In genomic region chr10:17787087-17787942, GRCh38 we compare ENCODE assay signal across 9 cellular contexts. TPM values are rescaled to one million over a fixed set of nuclear protein-coding genes. Genes with fewer than 3 reads are reported as not detected.
A peak's percentile ranks its signal among the peaks of the same experiment; 100 is the strongest.
DNase-seq lines count a peak whose midpoint lies in the region; ATAC-seq, FAIRE-seq and TF ChIP-seq lines count a peak whose summit lies in the region.
"Had no signal": no experiment of that assay in that cellular context is flagged by ENCODE, and none has a peak within 500 bp of the region (broad histone marks: within the 10 kb centered on the region; RNA-seq: fewer than 3 reads in every experiment).

No MANE protein-coding gene starts in this region.

- no peak for DNase-seq in Right ventricle myocardium inferior (ENCODE audit: missing footprints)
- no peak for DNase-seq in left ventricle myocardium inferior
- no peak for DNase-seq in K562 (ENCODE audit: extremely low read depth in 1 of 4, low spot score in 3 of 4)
- DNase-seq in iPS-NIHi7 (ENCODE audit: extremely low spot score), result peak; percentile 39
- peak; percentile 79 for DNase-seq in urothelium cell line (ENCODE audit: low spot score)
- DNase-seq in activated T-cell treated with anti-CD3 and anti-CD28 coated beads for 4 hours, result no peak
- DNase-seq in SIG-M5 (lab: John Stamatoyannopoulos, UW), result no peak
- DNase-seq: AML-193 had no signal

- CTCF ChIA-PET in K562 (lab: Yijun Ruan, JAX; ENCODE audit: low intra/inter-chr PET ratio), result no interaction called here

- POLR2A ChIA-PET in K562 (lab: Yijun Ruan, JAX), result interaction anchor here (0.5 to 0.8 kb wide), 2 partner anchors 26 to 127 kb away, joined by 3 read pairs; no protein-coding TSS in a partner anchor

- H3K27me3 ChIP-seq in left ventricle myocardium inferior (ENCODE audit: low read depth) (no peaks in the 10 kb centered on the region), K562 (ENCODE audit: control insufficient read depth in 2 of 2, insufficient read depth in 2 of 2, low read length in 2 of 2) (peaks cover 0 to 3% of the 10 kb centered on the region in 2 experiments; a peak in 1 of 5 replicates)

- no peaks in the 10 kb centered on the region for H4K20me1 ChIP-seq in K562 (replicated peaks; ENCODE audit: control insufficient read depth, insufficient read depth, low read length)

- ATAC-seq in Right ventricle myocardium inferior (peak; percentile 9), K562 (peak; percentile 65; the same call in 2 of the 3 replicates), HG02678 (IDR thresholded peaks at IDR 0.05; ENCODE audit: unreplicated experiment) (no peak)

- no peak for FAIRE-seq in K562 (lab: Jason Lieb, UNC)
- FAIRE-seq in urothelium cell line (lab: Jason Lieb, UNC), result no peak

- no peak overlapping the region for H2AFZ ChIP-seq in K562 (ENCODE audit: low read depth, low read length)

- no peaks in the 10 kb centered on the region for H3K9me1 ChIP-seq in K562 (ENCODE audit: control insufficient read depth, insufficient read depth, low read length)

- BruUV-seq in K562 (replicated peaks; lab: Mats Ljungman, UMichigan), result no TSS peak

- no peak for TF ChIP-seq POLR2A in K562 (conservative IDR thresholded peaks at IDR 0.05)

- no peak for TF ChIP-seq EP300 in K562 (IDR thresholded peaks at IDR 0.05; ENCODE audit: low read length)

- H3K9me3 ChIP-seq in left ventricle myocardium inferior (replicated peaks), result no peaks in the 10 kb centered on the region
- H3K9me3 ChIP-seq in K562 (replicated peaks; ENCODE audit: control insufficient read depth, insufficient read depth, low read depth, low read length), result no peaks in the 10 kb centered on the region

- TF ChIP-seq CTCF in left ventricle myocardium inferior (IDR thresholded peaks at IDR 0.05; ENCODE audit: borderline replicate concordance) (no peak), K562 (IDR thresholded peaks at IDR 0.05 in 2 of 3, conservative IDR thresholded peaks at IDR 0.05 in 1 of 3; ENCODE audit: insufficient read depth in 2 of 3, low read depth in 1 of 3, low read length in 3 of 3) (no peak)

- intact Hi-C loops in Right ventricle myocardium inferior (cut with DNase I) (no loop called here), left ventricle myocardium inferior (cut with micrococcal nuclease) (no loop called here), K562 (cut with micrococcal nuclease) (no loop called here)

- peaks cover 11% of the 10 kb centered on the region for H3K4me1 ChIP-seq in left ventricle myocardium inferior
- H3K4me1 ChIP-seq in K562 (replicated peaks in 1 of 2; ENCODE audit: control insufficient read depth in 2 of 2, insufficient read depth in 2 of 2, low read length in 2 of 2), result peaks cover 8 to 10% of the 10 kb centered on the region in 2 experiments; a peak in 4 of 5 replicates

- in situ Hi-C loops in K562 (cut with MboI), result no loop called here

- H3K36me3 ChIP-seq in left ventricle myocardium inferior (no peaks in the 10 kb centered on the region), K562 (ENCODE audit: control insufficient read depth, insufficient read depth, low read length) (no peaks in the 10 kb centered on the region)

- H3K4me2 ChIP-seq in K562 (ENCODE audit: insufficient read depth, low read length), result no peak overlapping the region

- no peak overlapping the region for H3K4me3 ChIP-seq in left ventricle myocardium inferior
- H3K4me3 ChIP-seq in K562, result no peak overlapping the region

- no peak overlapping the region for H3K27ac ChIP-seq in left ventricle myocardium inferior (replicated peaks)
- H3K27ac ChIP-seq in K562 (ENCODE audit: extremely low read depth, low read depth, low read length), result no peak overlapping the region

- TF ChIP-seq RAD21 in K562 (CRISPR knock-in tag; conservative IDR thresholded peaks at IDR 0.05 in 1 of 2, IDR thresholded peaks at IDR 0.05 in 1 of 2), result no peak

- H3K79me2 ChIP-seq in K562 (ENCODE audit: control insufficient read depth, insufficient read depth, low read length), result no peaks in the 10 kb centered on the region

- H3K9ac ChIP-seq in K562 (ENCODE audit: insufficient read depth in 1 of 2, low read depth in 2 of 2, low read length in 2 of 2), result peak overlapping the region in 1 of 2 experiments; percentile 52; a peak in 1 of 4 replicates

- 21% methylated on average over 13 of the region's 13 CpGs for WGBS in K562 (ENCODE audit: insufficient coverage, low coverage, missing lambda C conversion rate)

TF ChIP-seq in K562, 482 proteins besides CTCF, POLR2A, EP300 and RAD21 (continues in another document):
- TF ChIP-seq ZNF695 (CRISPR knock-in tag; IDR thresholded peaks at IDR 0.05) (no peak), C11orf30 (IDR thresholded peaks at IDR 0.05; ENCODE audit: low read depth) (0 out of 2 replicates have a peak, but pooled peaks have one; percentile 19), ATF3 (IDR thresholded peaks at IDR 0.05) (peak; percentile 56), ATF3 (CRISPR knock-in tag; conservative IDR thresholded peaks at IDR 0.05) (no peak), MAFK (IDR thresholded peaks at IDR 0.05; ENCODE audit: low read length) (peak; percentile 53), JUND (IDR thresholded peaks at IDR 0.05; ENCODE audit: borderline replicate concordance, low read depth, low read length) (no peak), JUND (tag; IDR thresholded peaks at IDR 0.05; ENCODE audit: borderline replicate concordance, low read depth, low read length) (0 out of 3 replicates have a peak, but pooled peaks have one; percentile 21), ZNF224 (CRISPR knock-in tag; IDR thresholded peaks at IDR 0.05) (no peak), HNRNPH1 (optimal IDR thresholded peaks at IDR 0.05; ENCODE audit: low read depth, low read length) (no peak)
- TF ChIP-seq, protein P1, sequence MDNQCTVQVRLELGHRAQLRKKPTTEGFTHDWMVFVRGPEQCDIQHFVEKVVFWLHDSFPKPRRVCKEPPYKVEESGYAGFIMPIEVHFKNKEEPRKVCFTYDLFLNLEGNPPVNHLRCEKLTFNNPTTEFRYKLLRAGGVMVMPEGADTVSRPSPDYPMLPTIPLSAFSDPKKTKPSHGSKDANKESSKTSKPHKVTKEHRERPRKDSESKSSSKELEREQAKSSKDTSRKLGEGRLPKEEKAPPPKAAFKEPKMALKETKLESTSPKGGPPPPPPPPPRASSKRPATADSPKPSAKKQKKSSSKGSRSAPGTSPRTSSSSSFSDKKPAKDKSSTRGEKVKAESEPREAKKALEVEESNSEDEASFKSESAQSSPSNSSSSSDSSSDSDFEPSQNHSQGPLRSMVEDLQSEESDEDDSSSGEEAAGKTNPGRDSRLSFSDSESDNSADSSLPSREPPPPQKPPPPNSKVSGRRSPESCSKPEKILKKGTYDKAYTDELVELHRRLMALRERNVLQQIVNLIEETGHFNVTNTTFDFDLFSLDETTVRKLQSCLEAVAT (IDR thresholded peaks at IDR 0.05), result peak in 1 of 2 experiments; percentile 95; a peak in 2 of 4 replicates

RNA-seq across cellular contexts. Expression of gene MRC1, which starts 21.8 kb away (rescaled TPM):
- 38.3 TPM for total RNA-seq in Right ventricle myocardium inferior
- 18.9 TPM for total RNA-seq in left ventricle myocardium inferior
- not detected in 2 replicates for total RNA-seq in K562 (2011; cell fraction: chromatin; rRNA removed; ENCODE audit: low replicate concordance)
- not detected in 2 replicates for total RNA-seq in K562 (2011; cell fraction: nucleolus; rRNA removed)
- not detected in 2 replicates for total RNA-seq in K562 (2011; cell fraction: nucleoplasm; rRNA removed)
- total RNA-seq in K562 (2014; rRNA removed), result 0.04 TPM in 1 of 2 replicates, not detected in the other
- total RNA-seq in K562 (2014; rRNA removed; fragmentation: Illumina TruSeq; extraction: Trizol), result 0.04 TPM in 1 of 2 replicates, not detected in the other
- total RNA-seq in K562 (2015; rRNA removed; fragmentation: Illumina TruSeq; extraction: Trizol), result not detected in 2 replicates
- total RNA-seq in K562 (2021), result 0.18 and 0.20 TPM in 2 replicates
- polyA plus RNA-seq in K562 (2011; rRNA removed), result not detected in 2 replicates
- polyA plus RNA-seq in K562 (2011; cell fraction: cytosol; rRNA removed), result 0.01 TPM in 2 replicates
- polyA plus RNA-seq in K562 (2011; cell fraction: nucleus; rRNA removed), result 0.01 TPM in 1 of 2 replicates, not detected in the other
- 0.01 TPM in 1 of 2 replicates, not detected in the other for polyA plus RNA-seq in K562 (2012)
- 0.01 and 0.03 TPM in 2 replicates for polyA plus RNA-seq in K562 (2014; fragmentation: Illumina TruSeq; extraction: Trizol)
- polyA plus RNA-seq in K562 (2014; fragmentation: Nextera tagmentation; extraction: Ambion mirVana), result under 1 TPM in 1 of 2 experiments, not detected in 1; 0.01 TPM
- polyA plus RNA-seq in K562 (2014; rRNA removed), result 0.08 TPM in 1 of 2 replicates, not detected in the other
- not detected in 2 replicates for polyA minus RNA-seq in K562 (2011; rRNA and poly(A)+ RNA removed)
- polyA minus RNA-seq in K562 (2011; cell fraction: cytosol; rRNA and poly(A)+ RNA removed), result not detected in 2 replicates
- not detected in 2 replicates for polyA minus RNA-seq in K562 (2011; cell fraction: nucleus; rRNA and poly(A)+ RNA removed)

RNA-seq across cellular contexts. Expression of gene TMEM236, which starts 35.3 kb away (rescaled TPM):
- total RNA-seq in Right ventricle myocardium inferior (0.51 TPM), left ventricle myocardium inferior (0.66 TPM), K562 (2014; rRNA removed) (0.04 TPM in 1 of 2 replicates, not detected in the other), K562 (2014; rRNA removed; fragmentation: Illumina TruSeq; extraction: Trizol) (0.04 and 0.06 TPM in 2 replicates), K562 (2015; rRNA removed; fragmentation: Illumina TruSeq; extraction: Trizol) (0.04 and 0.08 TPM in 2 replicates), K562 (2021) (0.04 TPM in 2 replicates)
- total RNA-seq in K562 (2011; cell fraction: chromatin; rRNA removed; ENCODE audit: low replicate concordance), result 0.05 and 0.37 TPM in 2 replicates
- total RNA-seq in K562 (2011; cell fraction: nucleolus; rRNA removed), result 0.13 and 0.17 TPM in 2 replicates
- total RNA-seq in K562 (2011; cell fraction: nucleoplasm; rRNA removed), result 0.23 and 0.37 TPM in 2 replicates
- polyA plus RNA-seq in K562 (2011; rRNA removed) (0.09 TPM in 1 of 2 replicates, not detected in the other), K562 (2014; fragmentation: Illumina TruSeq; extraction: Trizol) (0.08 and 0.09 TPM in 2 replicates), K562 (2014; fragmentation: Nextera tagmentation; extraction: Ambion mirVana) (not detected), K562 (2014; rRNA removed) (0.09 and 0.13 TPM in 2 replicates)
- polyA plus RNA-seq in K562 (2011; cell fraction: cytosol; rRNA removed), result 0.03 and 0.13 TPM in 2 replicates
- 0.03 and 0.11 TPM in 2 replicates for polyA plus RNA-seq in K562 (2011; cell fraction: nucleus; rRNA removed)
- polyA plus RNA-seq in K562 (2012), result 0.03 and 0.17 TPM in 2 replicates
- polyA minus RNA-seq in K562 (2011; rRNA and poly(A)+ RNA removed), result 0.04 and 0.12 TPM in 2 replicates
- not detected in 2 replicates for polyA minus RNA-seq in K562 (2011; cell fraction: cytosol; rRNA and poly(A)+ RNA removed)
- under 0.01 TPM in 1 of 2 replicates, not detected in the other for polyA minus RNA-seq in K562 (2011; cell fraction: nucleus; rRNA and poly(A)+ RNA removed)

Comparison
In these comparisons a context has a peak if more than half of its experiments do, and no peak if none do; other contexts are left out.
1. DNase-seq: peak in iPS-NIHi7 (single experiment) and urothelium cell line (single experiment); none in Right ventricle myocardium inferior (single experiment), left ventricle myocardium inferior (single experiment), K562 (0 of 4), activated T-cell treated with anti-CD3 and anti-CD28 coated beads for 4 hours (single experiment) and SIG-M5 (single experiment).
2. RNA of gene MRC1, which starts 21.8 kb away (total RNA-seq): 38.3 TPM in Right ventricle myocardium inferior (single experiment) and 18.9 TPM in left ventricle myocardium inferior (single experiment); 0.04 to 0.20 TPM in K562; every median in the first group is over 10 times any median in the second.